Comparison of ENCODE assay signal across 35 cellular contexts in genomic region chr5:4815002-4815401, GRCh38.
DNase-seq lines count a peak whose midpoint lies in the region; ATAC-seq, FAIRE-seq and TF ChIP-seq lines count a peak whose summit lies in the region.
"Had no signal": no experiment of that assay in that cellular context is flagged by ENCODE, and none has a peak within 500 bp of the region (broad histone marks: within the 10 kb centered on the region; RNA-seq: fewer than 3 reads in every experiment).

No MANE protein-coding gene starts in this region.

- no peaks in the 10 kb centered on the region for H4K20me1 ChIP-seq in K562 (replicated peaks; ENCODE audit: control insufficient read depth, insufficient read depth, low read length)
- H4K20me1 ChIP-seq in H1 (replicated peaks in 1 of 2; ENCODE audit: control insufficient read depth in 1 of 2, insufficient read depth in 2 of 2, low read length in 2 of 2), result no peaks in the 10 kb centered on the region
- H4K20me1 ChIP-seq: BLaER1; BLaER1 treated with 17β-estradiol and CSF1 and Interleukin-3, amounts not matched to agents 10 nM and 100 nM had no signal

- no peak overlapping the region for H3K4ac ChIP-seq in H1 (replicated peaks; ENCODE audit: insufficient read length, low read depth, low read length)

- 0 out of 2 replicates have a peak, but pooled peaks cover 2% of the 10 kb centered on the region for H3K23me2 ChIP-seq in H1 (ENCODE audit: low read depth, low read length)

- no peaks in the 10 kb centered on the region for H3K79me2 ChIP-seq in K562 (ENCODE audit: control insufficient read depth, insufficient read depth, low read length)
- H3K79me2 ChIP-seq in H1 (ENCODE audit: control insufficient read depth in 1 of 2, insufficient read depth in 2 of 2, low read length in 2 of 2), result no peaks in the 10 kb centered on the region

- H3K4me3 ChIP-seq in HEK293 (ENCODE audit: low read depth, low read length) (no peak overlapping the region), K562 (no peak overlapping the region), H1 (ENCODE audit: extremely low read depth in 1 of 4, insufficient read depth in 2 of 4, low read depth in 3 of 4, low read length in 4 of 4) (no peak overlapping the region)
- H3K4me3 ChIP-seq: A549; BLaER1; BLaER1 treated with 17β-estradiol and CSF1 and Interleukin-3, amounts not matched to agents 10 nM and 100 nM had no signal

- no peak overlapping the region for H3K9ac ChIP-seq in K562 (ENCODE audit: insufficient read depth in 1 of 2, low read depth in 2 of 2, low read length in 2 of 2)
- no peak overlapping the region for H3K9ac ChIP-seq in H1 (replicated peaks in 1 of 4; ENCODE audit: extremely low read depth in 1 of 4, low read depth in 3 of 4, low read length in 3 of 4)
- H3K9ac ChIP-seq: BLaER1; BLaER1 treated with 17β-estradiol and CSF1 and Interleukin-3, amounts not matched to agents 10 nM and 100 nM had no signal

- H3K9me1 ChIP-seq in K562 (ENCODE audit: control insufficient read depth, insufficient read depth, low read length), result no peaks in the 10 kb centered on the region

- H4K8ac ChIP-seq in H1 (ENCODE audit: extremely low read depth, insufficient read depth, low read length), result no peak overlapping the region

- no peak overlapping the region for H3K23ac ChIP-seq in H1 (ENCODE audit: insufficient read length)

- no peak for TF ChIP-seq POLR2A in K562 (conservative IDR thresholded peaks at IDR 0.05)
- no peak for TF ChIP-seq POLR2A in H1 (IDR thresholded peaks at IDR 0.05; ENCODE audit: control extremely low read depth in 1 of 2, low read depth in 2 of 2, low read length in 2 of 2)

- H3K18ac ChIP-seq in H1 (ENCODE audit: extremely low read depth, low read length), result no peak overlapping the region

- no peaks in the 10 kb centered on the region for H3K79me1 ChIP-seq in H1 (ENCODE audit: low read depth, low read length)

- H2AFZ ChIP-seq in K562 (ENCODE audit: low read depth, low read length) (no peak overlapping the region), H1 (ENCODE audit: low read length) (no peak overlapping the region)

- H3K14ac ChIP-seq in H1 (ENCODE audit: insufficient read length), result no peak overlapping the region

- no peak overlapping the region for H3K27ac ChIP-seq in HEK293 (ENCODE audit: extremely low read depth, low read depth, low read length)
- H3K27ac ChIP-seq in K562 (ENCODE audit: extremely low read depth, low read depth, low read length), result no peak overlapping the region
- no peak overlapping the region for H3K27ac ChIP-seq in H1 (ENCODE audit: low read depth, low read length)
- H3K27ac ChIP-seq: 22Rv1; A549; BLaER1; BLaER1 treated with 17β-estradiol and CSF1 and Interleukin-3, amounts not matched to agents 10 nM and 100 nM; C4-2B had no signal

- no peak overlapping the region for H2BK12ac ChIP-seq in H1 (ENCODE audit: low read depth, low read length)

- H3K9me3 ChIP-seq in HEK293 (ENCODE audit: control insufficient read depth, insufficient read depth, low read depth, low read length) (no peaks in the 10 kb centered on the region), K562 (replicated peaks; ENCODE audit: control insufficient read depth, insufficient read depth, low read depth, low read length) (no peaks in the 10 kb centered on the region), H1 (ENCODE audit: insufficient read depth in 2 of 2, low read depth in 1 of 2, low read length in 1 of 2) (no peaks in the 10 kb centered on the region)
- H3K9me3 ChIP-seq: A549, BE2C, Caco-2 had no signal

- no peak overlapping the region for H4K5ac ChIP-seq in H1 (ENCODE audit: insufficient read length, low read depth, low read length)

- ATAC-seq in K562, result no peak
- ATAC-seq: A549; CD8-positive, alpha-beta T cell had no signal

- no peak overlapping the region for H2BK15ac ChIP-seq in H1 (ENCODE audit: low read length)

- intact Hi-C loops in K562 (cut with micrococcal nuclease), result no loop called here

- no peak overlapping the region for H2BK20ac ChIP-seq in H1 (ENCODE audit: low read length)

- H3K4me1 ChIP-seq in HEK293 (ENCODE audit: control insufficient read depth, insufficient read depth, low read length) (no peaks in the 10 kb centered on the region), K562 (replicated peaks in 1 of 2; ENCODE audit: control insufficient read depth in 2 of 2, insufficient read depth in 2 of 2, low read length in 2 of 2) (no peaks in the 10 kb centered on the region), H1 (replicated peaks in 1 of 4; ENCODE audit: control insufficient read depth in 3 of 4, insufficient read depth in 4 of 4, low read length in 3 of 4) (no peaks in the 10 kb centered on the region)
- H3K4me1 ChIP-seq: A549, BE2C, Caco-2 had no signal

- POLR2A ChIA-PET in HEK293 (lab: Yijun Ruan, JAX), result no interaction called here
- POLR2A ChIA-PET in K562 (lab: Yijun Ruan, JAX), result no interaction called here
- POLR2A ChIA-PET in H1 (lab: Charles Lee; ENCODE audit: partially characterized antibody), result no interaction called here

- TF ChIP-seq EP300 in K562 (IDR thresholded peaks at IDR 0.05; ENCODE audit: low read length) (no peak), H1 (IDR thresholded peaks at IDR 0.05; ENCODE audit: borderline replicate concordance in 1 of 2, low read depth in 2 of 2, low read length in 2 of 2) (no peak)

- no peak overlapping the region for H4K91ac ChIP-seq in H1 (replicated peaks; ENCODE audit: insufficient read length, low read length)

- H3K4me2 ChIP-seq in K562 (ENCODE audit: insufficient read depth, low read length) (no peak overlapping the region), H1 (ENCODE audit: insufficient read depth in 1 of 2, low read depth in 2 of 2, low read length in 2 of 2) (no peak overlapping the region)
- H3K4me2 ChIP-seq: A549; BLaER1; BLaER1 treated with 17β-estradiol and CSF1 and Interleukin-3, amounts not matched to agents 10 nM and 100 nM had no signal

- CTCF ChIA-PET in HEK293 (lab: Yijun Ruan, JAX), result no interaction called here
- CTCF ChIA-PET in K562 (lab: Yijun Ruan, JAX; ENCODE audit: low intra/inter-chr PET ratio), result no interaction called here
- CTCF ChIA-PET in H1 (lab: Charles Lee; ENCODE audit: partially characterized antibody), result no interaction called here

- DNase-seq in KBM-7, result peak; percentile 5
- DNase-seq in K562 (ENCODE audit: extremely low read depth in 1 of 4, low spot score in 3 of 4), result no peak
- DNase-seq in H1 (ENCODE audit: low read depth in 1 of 2, low spot score in 2 of 2), result no peak
- no peak for DNase-seq in NCI-H128 (lab: John Stamatoyannopoulos, UW; ENCODE audit: unreplicated experiment)
- no peak for DNase-seq in T-helper 1 cell
- DNase-seq in central memory CD4-positive, alpha-beta T cell, result no peak
- DNase-seq in activated effector memory CD4-positive, alpha-beta T cell treated with Interleukin-2 at 50 U/mL for 16 hours, result no peak
- DNase-seq: 8988T; ACHN; AML-193; BE2C; C1 segment of cervical spinal cord; Caco-2; Calu3; CD4-positive, alpha-beta memory T cell; CD4-positive, alpha-beta T cell; CD4-positive, CD25-positive, alpha-beta regulatory T cell; CD8-positive, alpha-beta memory T cell; CD8-positive, alpha-beta T cell; COR-L47; DMS 273 treated with DMSO at 0.1 percent for 48 hours; DMS153; DMS53; DMS79; DMS79 treated with DMSO at 0.1 percent for 48 hours; DND-41; EL had no signal

- FAIRE-seq in K562 (lab: Jason Lieb, UNC) (no peak), H1 (lab: Jason Lieb, UNC) (no peak)
- FAIRE-seq: A204.1, A549, D721Med had no signal

- TF ChIP-seq RAD21 in K562 (CRISPR knock-in tag; conservative IDR thresholded peaks at IDR 0.05 in 1 of 2, IDR thresholded peaks at IDR 0.05 in 1 of 2) (no peak), H1 (IDR thresholded peaks at IDR 0.05 in 1 of 2, conservative IDR thresholded peaks at IDR 0.05 in 1 of 2; ENCODE audit: low read depth in 2 of 2, low read length in 2 of 2) (no peak)

- BruUV-seq in K562 (replicated peaks; lab: Mats Ljungman, UMichigan), result no TSS peak

- H3K27me3 ChIP-seq in K562 (ENCODE audit: control insufficient read depth in 2 of 2, insufficient read depth in 2 of 2, low read length in 2 of 2) (no peaks in the 10 kb centered on the region), H1 (replicated peaks in 1 of 4; ENCODE audit: control insufficient read depth in 3 of 4, extremely low read depth in 1 of 4, insufficient read depth in 3 of 4, low read length in 3 of 4) (no peaks in the 10 kb centered on the region)
- H3K27me3 ChIP-seq: BE2C; BLaER1; BLaER1 treated with 17β-estradiol and CSF1 and Interleukin-3, amounts not matched to agents 10 nM and 100 nM had no signal

- H3K36me3 ChIP-seq in HEK293 (ENCODE audit: control insufficient read depth in 2 of 2, insufficient read depth in 1 of 2, low read length in 2 of 2), result no peaks in the 10 kb centered on the region
- no peaks in the 10 kb centered on the region for H3K36me3 ChIP-seq in K562 (ENCODE audit: control insufficient read depth, insufficient read depth, low read length)
- no peaks in the 10 kb centered on the region for H3K36me3 ChIP-seq in H1 (ENCODE audit: control insufficient read depth in 2 of 4, insufficient read depth in 4 of 4, low read length in 3 of 4)
- H3K36me3 ChIP-seq: BE2C; BLaER1; BLaER1 treated with 17β-estradiol and CSF1 and Interleukin-3, amounts not matched to agents 10 nM and 100 nM had no signal

- H3K56ac ChIP-seq in H1 (replicated peaks; ENCODE audit: insufficient read length, low read depth, low read length), result no peak overlapping the region

- no peak for TF ChIP-seq CTCF in HEK293 (tag by site-specific recombination; IDR thresholded peaks at IDR 0.05)
- no peak for TF ChIP-seq CTCF in K562 (IDR thresholded peaks at IDR 0.05 in 2 of 3, conservative IDR thresholded peaks at IDR 0.05 in 1 of 3; ENCODE audit: insufficient read depth in 2 of 3, low read depth in 1 of 3, low read length in 3 of 3)
- TF ChIP-seq CTCF in H1 (IDR thresholded peaks at IDR 0.05; ENCODE audit: control extremely low read depth in 1 of 3, insufficient read depth in 1 of 3, low read depth in 1 of 3, low read length in 3 of 3), result no peak

- 0% methylated on average over 3 of the region's 3 CpGs for WGBS in K562 (ENCODE audit: insufficient coverage, low coverage, missing lambda C conversion rate)
- WGBS in H1 (ENCODE audit: extremely low coverage in 1 of 2, insufficient coverage in 1 of 2, insufficient read length in 1 of 2, insufficient replicate concordance in 2 of 2, low coverage in 1 of 2, low lambda C conversion rate in 2 of 2, missing lambda C conversion rate in 1 of 2), 2 experiments, result 93% methylated on average over 3 of the region's 3 CpGs; no CpG with 5 or more reads in 1 of the 2 experiments

- no peak overlapping the region for H2BK120ac ChIP-seq in H1 (replicated peaks; ENCODE audit: low read depth, low read length)

- no peak overlapping the region for H2AK5ac ChIP-seq in H1 (ENCODE audit: low read depth, low read length)

- H2BK5ac ChIP-seq in H1 (ENCODE audit: low read depth, low read length), result no peak overlapping the region

- in situ Hi-C loops in KBM-7 (cut with MboI; ENCODE audit: low pct_unique_long_range_greater_than_20kb, low sequenced_read_pairs) (no loop called here), K562 (cut with MboI) (no loop called here)

TF ChIP-seq in HEK293, 187 proteins besides CTCF, POLR2A, EP300 and RAD21 (continues in another document):
- no peak for TF ChIP-seq RBAK (tag by site-specific recombination; IDR thresholded peaks at IDR 0.05)

TF ChIP-seq in H1, 55 proteins besides CTCF, POLR2A, EP300 and RAD21:
- TF ChIP-seq SAP30 (IDR thresholded peaks at IDR 0.05; ENCODE audit: insufficient read depth, insufficient replicate concordance, low read length), result no peak
- peak; percentile 40; the same call in 1 of the 2 replicates for TF ChIP-seq KDM1A (IDR thresholded peaks at IDR 0.05; ENCODE audit: borderline replicate concordance, low read length)

Comparison
In these comparisons a context has a peak if more than half of its experiments do, and no peak if none do; other contexts are left out.
1. Of the 44 proteins assayed by ChIP-seq in both K562 and HEK293: peak only in K562: none; only in HEK293: none; in both: ZNF146; in neither: 43.